In genomic region chr6:134810402-134810801, GRCh38 we compare ENCODE assay signal across 22 cellular contexts.
"Had no signal": no experiment of that assay in that cellular context is flagged by ENCODE, and none has a peak within 500 bp of the region (broad histone marks: within the 10 kb centered on the region; RNA-seq: fewer than 3 reads in every experiment).

No MANE protein-coding gene starts in this region.

- H3K4me1 Mint-ChIP-seq: endodermal cell, neural progenitor cell had no signal

- DNase-seq: effector CD4-positive, alpha-beta T cell; endodermal cell; erythroblast; glutamatergic neuron; kidney; left cardiac atrium; left ventricle myocardium inferior; lower lobe of right lung; mesenchymal stem cell; midbrain; nucleus accumbens; stimulated activated naive CD4-positive, alpha-beta T cell; thyroid gland had no signal

- H3K36me3 ChIP-seq: gastroesophageal sphincter, left ventricle myocardium inferior, lower lobe of right lung, neural progenitor cell, thyroid gland, vagina had no signal

- H3K4me1 ChIP-seq: left ventricle myocardium inferior, lower lobe of right lung, neural progenitor cell, parathyroid adenoma, vagina had no signal

- ATAC-seq: gastroesophageal sphincter; left cardiac atrium; lower lobe of right lung; natural killer cell treated with Interleukin-12 subunit alpha and Interleukin-12 subunit beta and Interleukin-15 and Interleukin-18, amount 100 ng/mL, for 72 hours; sciatic nerve had no signal

- H3K4me3 ChIP-seq: coronary artery, gastroesophageal sphincter, left ventricle myocardium inferior, lower lobe of right lung, neural progenitor cell, skin epidermis, thyroid gland, vagina had no signal

- H3K27me3 ChIP-seq: gastroesophageal sphincter, neural progenitor cell, thyroid gland, vagina had no signal

- H3K9me3 ChIP-seq: gastroesophageal sphincter, left ventricle myocardium inferior, lower lobe of right lung, thyroid gland, vagina had no signal

- H3K36me3 Mint-ChIP-seq: natural killer cell treated with Interleukin-12 subunit alpha and Interleukin-12 subunit beta and Interleukin-15 and Interleukin-18, amount 100 ng/mL, for 72 hours; neural progenitor cell; type B pancreatic cell had no signal

- H3K27ac Mint-ChIP-seq: endodermal cell; natural killer cell treated with Interleukin-12 subunit alpha and Interleukin-12 subunit beta and Interleukin-15 and Interleukin-18, amount 100 ng/mL, for 72 hours; neural progenitor cell; type B pancreatic cell had no signal

- H3K4me3 Mint-ChIP-seq: endodermal cell; natural killer cell treated with Interleukin-12 subunit alpha and Interleukin-12 subunit beta and Interleukin-15 and Interleukin-18, amount 100 ng/mL, for 72 hours; neural progenitor cell; type B pancreatic cell had no signal

- H3K9me3 Mint-ChIP-seq: endodermal cell; natural killer cell treated with Interleukin-12 subunit alpha and Interleukin-12 subunit beta and Interleukin-15 and Interleukin-18, amount 100 ng/mL, for 72 hours; neural progenitor cell; type B pancreatic cell had no signal

- H3K27ac ChIP-seq: coronary artery, gastroesophageal sphincter, left ventricle myocardium inferior, lower lobe of right lung, neural progenitor cell, parathyroid adenoma, skin epidermis, thyroid gland, vagina had no signal
